8 cellular contexts compared by ENCODE assay signal in the genomic region with DNA sequence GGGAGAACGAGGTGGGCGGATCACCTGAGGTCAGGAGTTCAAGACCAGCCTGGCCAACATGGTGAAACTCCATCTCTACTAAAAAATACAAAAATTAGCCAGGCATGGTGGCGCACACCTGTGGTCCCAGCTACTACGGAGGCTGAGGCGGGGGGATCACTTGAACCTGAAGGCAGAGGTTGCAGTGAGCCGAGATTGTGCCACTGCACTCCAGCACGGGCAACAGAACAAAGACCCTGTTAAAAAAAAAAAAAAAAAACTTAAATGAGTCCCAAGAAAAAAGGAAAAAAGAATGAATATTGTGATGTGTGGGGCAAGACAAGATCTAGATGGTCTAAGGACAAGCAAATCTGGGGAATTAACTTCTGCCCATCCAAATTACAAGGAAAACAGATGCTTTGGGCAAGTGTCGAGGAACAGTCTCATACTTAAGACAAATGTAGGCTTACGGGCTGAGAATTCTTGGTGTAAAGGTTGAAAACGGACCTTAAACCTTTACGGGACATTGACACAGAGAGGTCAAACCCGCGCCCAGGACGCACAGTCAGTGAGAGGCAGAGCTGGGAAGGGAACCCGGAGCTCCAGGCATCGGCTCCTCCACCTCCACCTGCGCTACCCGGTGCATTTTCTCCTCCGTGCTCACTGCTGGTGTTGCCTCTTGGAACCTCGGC. TPM values are rescaled to one million over a fixed set of nuclear protein-coding genes. Genes with fewer than 3 reads are reported as not detected.
DNase-seq lines count a peak whose midpoint lies in the region; ATAC-seq and TF ChIP-seq lines count a peak whose summit lies in the region.

No MANE protein-coding gene starts in this region.

- H3K4me3 ChIP-seq in CD8-positive, alpha-beta T cell (ENCODE audit: low read depth, low read length) = peak overlapping the region; percentile 93
- H3K4me3 ChIP-seq in right cardiac atrium (ENCODE audit: low read length) = peak overlapping the region; percentile 25

- H3K4me3 Mint-ChIP-seq in CD8-positive, alpha-beta T cell = peak overlapping the region; percentile 87
- peak overlapping the region; percentile 90 for H3K4me3 Mint-ChIP-seq in HFFc6
- H3K4me3 Mint-ChIP-seq in stimulated activated naive CD8-positive, alpha-beta T cell treated with anti-CD3 and anti-CD28 coated beads, Interleukin-15, Interleukin-2, amounts not matched to agents 100 ng/mL and 50 ng/mL, for 24 hours = peak overlapping the region; percentile 92

- H3K9me3 Mint-ChIP-seq in CD8-positive, alpha-beta T cell = no peaks in the 10 kb centered on the region
- no peaks in the 10 kb centered on the region for H3K9me3 Mint-ChIP-seq in HFFc6
- H3K9me3 Mint-ChIP-seq in stimulated activated naive CD8-positive, alpha-beta T cell treated with anti-CD3 and anti-CD28 coated beads, Interleukin-15, Interleukin-2, amounts not matched to agents 100 ng/mL and 50 ng/mL, for 24 hours = no peaks in the 10 kb centered on the region

- DNase-seq in CD8-positive, alpha-beta T cell = no peak
- DNase-seq in HFFc6 = no peak
- no peak for DNase-seq in right cardiac atrium
- no peak for DNase-seq in COLO668 (lab: John Stamatoyannopoulos, UW; ENCODE audit: unreplicated experiment)

- peaks cover 10% of the 10 kb centered on the region for H3K4me1 ChIP-seq in CD8-positive, alpha-beta T cell (ENCODE audit: insufficient read depth, low read length)
- H3K4me1 ChIP-seq in right cardiac atrium (ENCODE audit: control insufficient read depth, insufficient read depth, low read length) = peaks cover 6% of the 10 kb centered on the region

- H3K36me3 ChIP-seq in CD8-positive, alpha-beta T cell (ENCODE audit: insufficient read depth, low read length) = peaks cover 8% of the 10 kb centered on the region

- no peaks in the 10 kb centered on the region for H3K27me3 ChIP-seq in CD8-positive, alpha-beta T cell (ENCODE audit: insufficient read depth, low read length)
- no peaks in the 10 kb centered on the region for H3K27me3 ChIP-seq in right cardiac atrium (ENCODE audit: control insufficient read depth, insufficient read depth)

- intact Hi-C loops in CD8-positive, alpha-beta T cell (cut with DNase I, micrococcal nuclease) = loop anchor here (1.0 to 2.0 kb wide), 10 partner anchors 10 to 139 kb away; a partner anchor contains a TSS
- intact Hi-C loops in right cardiac atrium (cut with DNase I) = no loop called here

- H3K27ac Mint-ChIP-seq in CD8-positive, alpha-beta T cell = no peak overlapping the region
- peak overlapping the region; percentile 59; the same call in 1 of the 2 replicates for H3K27ac Mint-ChIP-seq in HFFc6
- peak overlapping the region; percentile 67 for H3K27ac Mint-ChIP-seq in stimulated activated naive CD8-positive, alpha-beta T cell treated with anti-CD3 and anti-CD28 coated beads, Interleukin-15, Interleukin-2, amounts not matched to agents 100 ng/mL and 50 ng/mL, for 24 hours

- no peak overlapping the region for H3K27ac ChIP-seq in CD8-positive, alpha-beta T cell (ENCODE audit: low read depth, low read length)
- H3K27ac ChIP-seq in VCaP (peak overlapping the region; percentile 78), right cardiac atrium (ENCODE audit: low read length) (no peak overlapping the region)

- no peaks in the 10 kb centered on the region for H3K9me3 ChIP-seq in CD8-positive, alpha-beta T cell (ENCODE audit: low read length)
- H3K9me3 ChIP-seq in right cardiac atrium (ENCODE audit: control insufficient read depth, low read length) = no peaks in the 10 kb centered on the region

- H3K4me1 Mint-ChIP-seq in CD8-positive, alpha-beta T cell (ENCODE audit: low read depth) = peaks cover 25% of the 10 kb centered on the region
- H3K4me1 Mint-ChIP-seq in HFFc6 (ENCODE audit: low read depth) = peaks cover 26% of the 10 kb centered on the region
- peaks cover 23% of the 10 kb centered on the region for H3K4me1 Mint-ChIP-seq in stimulated activated naive CD8-positive, alpha-beta T cell treated with anti-CD3 and anti-CD28 coated beads, Interleukin-15, Interleukin-2, amounts not matched to agents 100 ng/mL and 50 ng/mL, for 24 hours (ENCODE audit: low read depth)

- peak; percentile 11 for ATAC-seq in CD8-positive, alpha-beta T cell
- ATAC-seq in right cardiac atrium (peak; percentile 18 to 21), esophagus mucosa (no peak), GM18870 (IDR thresholded peaks at IDR 0.05; ENCODE audit: unreplicated experiment) (no peak)

- CTCF ChIA-PET in CD8-positive, alpha-beta T cell (lab: Charles Lee) = no interaction called here

- H3K27me3 Mint-ChIP-seq in CD8-positive, alpha-beta T cell (ENCODE audit: low read depth) = no peaks in the 10 kb centered on the region
- H3K27me3 Mint-ChIP-seq in HFFc6 (ENCODE audit: insufficient read depth) = no peaks in the 10 kb centered on the region; the same call in 1 of the 2 replicates
- H3K27me3 Mint-ChIP-seq in stimulated activated naive CD8-positive, alpha-beta T cell treated with anti-CD3 and anti-CD28 coated beads, Interleukin-15, Interleukin-2, amounts not matched to agents 100 ng/mL and 50 ng/mL, for 24 hours = peaks cover 3% of the 10 kb centered on the region

- POLR2A ChIA-PET in CD8-positive, alpha-beta T cell (lab: Charles Lee) = interaction anchor here (0.6 to 1.2 kb wide), 5 partner anchors 8 to 79 kb away, joined by 3 to 5 read pairs (median 3); a partner anchor contains a TSS

- H3K36me3 Mint-ChIP-seq in CD8-positive, alpha-beta T cell = peaks cover 14% of the 10 kb centered on the region
- H3K36me3 Mint-ChIP-seq in HFFc6 (ENCODE audit: low read depth) = no peaks in the 10 kb centered on the region; the same call in 1 of the 2 replicates
- peaks cover 17% of the 10 kb centered on the region for H3K36me3 Mint-ChIP-seq in stimulated activated naive CD8-positive, alpha-beta T cell treated with anti-CD3 and anti-CD28 coated beads, Interleukin-15, Interleukin-2, amounts not matched to agents 100 ng/mL and 50 ng/mL, for 24 hours (ENCODE audit: low read depth)

- TF ChIP-seq CTCF in CD8-positive, alpha-beta T cell (IDR thresholded peaks at IDR 0.05) = no peak
- TF ChIP-seq CTCF in HFFc6 (IDR thresholded peaks at IDR 0.05) = no peak
- no peak for TF ChIP-seq CTCF in VCaP (conservative IDR thresholded peaks at IDR 0.05)

- WGBS in right cardiac atrium = 35% methylated on average over 20 of the region's 20 CpGs

RNA-seq across cellular contexts. Expression of a gene that starts 0.7 kb away (rescaled TPM):
- total RNA-seq in CD8-positive, alpha-beta T cell = 10 to 100 TPM; 26.9 to 30.5 TPM
- total RNA-seq in HFFc6 (2021; fragmentation: NEBNext Ultra II Directional; extraction: Animal tissue kit (Norgen Biotek cat#: 25700)) = 1 to 10 TPM; 5.6 to 7.5 (median 6.8) TPM
- total RNA-seq in right cardiac atrium = 1 to 10 TPM; 5.2 to 7.4 (median 6.9) TPM
- 3.3 TPM for polyA plus RNA-seq in right cardiac atrium
- 9.2 TPM for total RNA-seq in esophagus mucosa

RNA-seq across cellular contexts. Expression of a gene that starts 9.9 kb away (rescaled TPM):
- 10 to 100 TPM; 14.6 to 16.5 TPM for total RNA-seq in CD8-positive, alpha-beta T cell
- total RNA-seq in HFFc6 (2021; fragmentation: NEBNext Ultra II Directional; extraction: Animal tissue kit (Norgen Biotek cat#: 25700)) = 1 to 10 TPM; 5.7 to 6.9 (median 6.2) TPM
- total RNA-seq in right cardiac atrium (1 to 10 TPM; 4.8 to 7.6 (median 5.7) TPM), esophagus mucosa (4.7 TPM)
- 6.4 TPM for polyA plus RNA-seq in right cardiac atrium

RNA-seq across cellular contexts. Expression of a gene that starts 14.8 kb away (rescaled TPM):
- total RNA-seq in CD8-positive, alpha-beta T cell = 1 to 10 TPM; 6.2 to 6.5 TPM
- 1 to 10 TPM; 3.8 to 5.9 (median 4.7) TPM for total RNA-seq in HFFc6 (2021; fragmentation: NEBNext Ultra II Directional; extraction: Animal tissue kit (Norgen Biotek cat#: 25700))
- total RNA-seq in right cardiac atrium (1 to 10 TPM; 2.7 to 4.8 (median 3.7) TPM), esophagus mucosa (6.0 TPM)
- polyA plus RNA-seq in right cardiac atrium = 1.9 TPM

RNA-seq across cellular contexts. Expression of a gene that starts 26.3 kb away (rescaled TPM):
- 1 to 10 TPM in 1 of 2 experiments, under 1 TPM in 1; 0.75 to 1.3 TPM for total RNA-seq in CD8-positive, alpha-beta T cell
- total RNA-seq in HFFc6 (2021; fragmentation: NEBNext Ultra II Directional; extraction: Animal tissue kit (Norgen Biotek cat#: 25700)) = 1 to 10 TPM; 4.0 to 5.2 (median 4.5) TPM
- total RNA-seq in right cardiac atrium (1 to 10 TPM; 6.4 to 7.5 (median 6.8) TPM), esophagus mucosa (1.0 TPM)
- polyA plus RNA-seq in right cardiac atrium = 2.4 TPM

RNA-seq across cellular contexts. Expression of a gene that starts 45.6 kb away (rescaled TPM):
- total RNA-seq in CD8-positive, alpha-beta T cell = 1 to 10 TPM; 5.5 to 7.9 TPM
- 1 to 10 TPM; 2.0 to 5.7 (median 2.6) TPM for total RNA-seq in HFFc6 (2021; fragmentation: NEBNext Ultra II Directional; extraction: Animal tissue kit (Norgen Biotek cat#: 25700))
- 1 to 10 TPM; 5.3 to 8.1 (median 7.5) TPM for total RNA-seq in right cardiac atrium
- polyA plus RNA-seq in right cardiac atrium = 7.6 TPM
- 6.4 TPM for total RNA-seq in esophagus mucosa

Comparison
In these comparisons a context has a peak if more than half of its experiments do, and no peak if none do; other contexts are left out.
1. ATAC-seq: peak in CD8-positive, alpha-beta T cell (single experiment) and right cardiac atrium (2 of 2); none in esophagus mucosa (single experiment) and GM18870 (single experiment).
2. intact Hi-C loops: an anchor here in CD8-positive, alpha-beta T cell (1.0 to 2.0 kb wide); none called in right cardiac atrium.
3. Peak in every context shown above with its lines, with median percentiles within 50 percentile points of each other: H3K4me3 Mint-ChIP-seq.